Comparison of ENCODE assay signal across 15 cellular contexts in genomic region chr3:37864904-37865303, GRCh38. TPM values are rescaled to one million over a fixed set of nuclear protein-coding genes. Genes with fewer than 3 reads are reported as not detected.
DNase-seq lines count a peak whose midpoint lies in the region; TF ChIP-seq lines count a peak whose summit lies in the region.
"Had no signal": no experiment of that assay in that cellular context is flagged by ENCODE, and none has a peak within 500 bp of the region (broad histone marks: within the 10 kb centered on the region; RNA-seq: fewer than 3 reads in every experiment).

No MANE protein-coding gene starts in this region.

- POLR2A ChIA-PET in activated CD4-positive, alpha-beta memory T cell treated with anti-CD3 and anti-CD28 coated beads for 36 hours (lab: Charles Lee), result no interaction called here
- POLR2A ChIA-PET in activated CD4-positive, alpha-beta memory T cell treated with anti-CD3 and anti-CD28 coated beads, Interleukin-2, amount 10 ng/mL, durations not matched to agents 7 days and 5 days (lab: Charles Lee), result interaction anchor here (1.0 kb wide), 1 partner anchor 102 kb away, joined by 3 read pairs; no protein-coding TSS in a partner anchor

- H3K27ac Mint-ChIP-seq in activated CD4-positive, alpha-beta memory T cell treated with anti-CD3 and anti-CD28 coated beads for 36 hours, result no peak overlapping the region
- H3K27ac Mint-ChIP-seq in activated CD4-positive, alpha-beta memory T cell treated with anti-CD3 and anti-CD28 coated beads, Interleukin-2, amount 10 ng/mL, durations not matched to agents 7 days and 5 days, result no peak overlapping the region
- no peak overlapping the region for H3K27ac Mint-ChIP-seq in T-helper 2 cell treated with Interferon-gamma antibody and Interleukin-4, amounts not matched to agents 5 μg/mL and 100 μg/mL, for 36 hours
- H3K27ac Mint-ChIP-seq: activated naive CD8-positive, alpha-beta T cell treated with anti-CD3 and anti-CD28 coated beads, Interleukin-2, amount 10 ng/mL, durations not matched to agents 7 days and 5 days had no signal

- H3K9me3 Mint-ChIP-seq in activated CD4-positive, alpha-beta memory T cell treated with anti-CD3 and anti-CD28 coated beads for 36 hours, result no peaks in the 10 kb centered on the region
- H3K9me3 Mint-ChIP-seq in activated CD4-positive, alpha-beta memory T cell treated with anti-CD3 and anti-CD28 coated beads, Interleukin-2, amount 10 ng/mL, durations not matched to agents 7 days and 5 days, result no peaks in the 10 kb centered on the region
- H3K9me3 Mint-ChIP-seq in T-helper 2 cell treated with Interferon-gamma antibody and Interleukin-4, amounts not matched to agents 5 μg/mL and 100 μg/mL, for 36 hours, result peaks cover under 1% of the 10 kb centered on the region
- H3K9me3 Mint-ChIP-seq: activated naive CD8-positive, alpha-beta T cell treated with anti-CD3 and anti-CD28 coated beads, Interleukin-2, amount 10 ng/mL, durations not matched to agents 7 days and 5 days; central memory CD8-positive, alpha-beta T cell had no signal

- H3K27me3 Mint-ChIP-seq in activated CD4-positive, alpha-beta memory T cell treated with anti-CD3 and anti-CD28 coated beads for 36 hours, result peaks cover 19% of the 10 kb centered on the region
- H3K27me3 Mint-ChIP-seq in activated CD4-positive, alpha-beta memory T cell treated with anti-CD3 and anti-CD28 coated beads, Interleukin-2, amount 10 ng/mL, durations not matched to agents 7 days and 5 days, result peaks cover 61% of the 10 kb centered on the region
- peaks cover 31% of the 10 kb centered on the region for H3K27me3 Mint-ChIP-seq in T-helper 2 cell treated with Interferon-gamma antibody and Interleukin-4, amounts not matched to agents 5 μg/mL and 100 μg/mL, for 36 hours (ENCODE audit: low read depth)

- H3K36me3 Mint-ChIP-seq in activated CD4-positive, alpha-beta memory T cell treated with anti-CD3 and anti-CD28 coated beads for 36 hours, result no peaks in the 10 kb centered on the region
- H3K36me3 Mint-ChIP-seq in activated CD4-positive, alpha-beta memory T cell treated with anti-CD3 and anti-CD28 coated beads, Interleukin-2, amount 10 ng/mL, durations not matched to agents 7 days and 5 days (ENCODE audit: low read depth), result no peaks in the 10 kb centered on the region
- H3K36me3 Mint-ChIP-seq in T-helper 2 cell treated with Interferon-gamma antibody and Interleukin-4, amounts not matched to agents 5 μg/mL and 100 μg/mL, for 36 hours (ENCODE audit: low read depth), result peaks cover 1% of the 10 kb centered on the region
- H3K36me3 Mint-ChIP-seq: activated naive CD8-positive, alpha-beta T cell treated with anti-CD3 and anti-CD28 coated beads, Interleukin-2, amount 10 ng/mL, durations not matched to agents 7 days and 5 days had no signal

- CTCF ChIA-PET in activated CD4-positive, alpha-beta memory T cell treated with anti-CD3 and anti-CD28 coated beads for 36 hours (lab: Charles Lee), result interaction anchor here (3.0 kb wide), 1 partner anchor 10 kb away, joined by 17 read pairs; no protein-coding TSS in a partner anchor
- CTCF ChIA-PET in activated CD4-positive, alpha-beta memory T cell treated with anti-CD3 and anti-CD28 coated beads, Interleukin-2, amount 10 ng/mL, durations not matched to agents 7 days and 5 days (lab: Charles Lee), result interaction anchor here (1.3 kb wide), 1 partner anchor 10 kb away, joined by 8 read pairs; no protein-coding TSS in a partner anchor

- intact Hi-C loops in activated CD4-positive, alpha-beta memory T cell treated with anti-CD3 and anti-CD28 coated beads for 36 hours (cut with micrococcal nuclease), result no loop called here

- no peak overlapping the region for H3K4me3 Mint-ChIP-seq in activated CD4-positive, alpha-beta memory T cell treated with anti-CD3 and anti-CD28 coated beads for 36 hours
- no peak overlapping the region for H3K4me3 Mint-ChIP-seq in activated CD4-positive, alpha-beta memory T cell treated with anti-CD3 and anti-CD28 coated beads, Interleukin-2, amount 10 ng/mL, durations not matched to agents 7 days and 5 days
- H3K4me3 Mint-ChIP-seq in T-helper 2 cell treated with Interferon-gamma antibody and Interleukin-4, amounts not matched to agents 5 μg/mL and 100 μg/mL, for 36 hours, result no peak overlapping the region
- H3K4me3 Mint-ChIP-seq: activated naive CD8-positive, alpha-beta T cell treated with anti-CD3 and anti-CD28 coated beads, Interleukin-2, amount 10 ng/mL, durations not matched to agents 7 days and 5 days; central memory CD8-positive, alpha-beta T cell had no signal

- peak; percentile 18 for DNase-seq in activated CD4-positive, alpha-beta memory T cell treated with anti-CD3 and anti-CD28 coated beads for 36 hours
- DNase-seq in activated CD4-positive, alpha-beta memory T cell treated with anti-CD3 and anti-CD28 coated beads, Interleukin-2, amount 10 ng/mL, durations not matched to agents 7 days and 5 days, result no peak
- DNase-seq in GM20000 (ENCODE audit: low spot score), result peak; percentile 20
- DNase-seq in T-helper 2 cell treated with Interferon-gamma antibody and Interleukin-4, amounts not matched to agents 5 μg/mL and 100 μg/mL, for 36 hours (ENCODE audit: low spot score), result peak; percentile 27
- peak; percentile 41 for DNase-seq in putamen (ENCODE audit: low spot score)
- DNase-seq in T-helper 9 cell, result no peak
- DNase-seq in stimulated activated CD4-positive, alpha-beta T cell treated with anti-CD3 and anti-CD28 coated beads, Interleukin-15, amount 100 ng/mL, for 24 hours, result no peak
- no peak for DNase-seq in NCI-H146 (lab: John Stamatoyannopoulos, UW)
- DNase-seq: activated naive CD8-positive, alpha-beta T cell treated with anti-CD3 and anti-CD28 coated beads, Interleukin-2, amount 10 ng/mL, durations not matched to agents 7 days and 5 days; DMS 273 treated with DMSO at 0.1 percent for 48 hours; Karpas-422; NCI-H187 treated with DMSO at 0.1 percent for 48 hours; ovary; Right ventricle myocardium superior had no signal

- no peak for TF ChIP-seq CTCF in GM20000 (IDR thresholded peaks at IDR 0.05; ENCODE audit: extremely low read depth, missing control alignments)

- peaks cover 15% of the 10 kb centered on the region for H3K4me1 Mint-ChIP-seq in activated CD4-positive, alpha-beta memory T cell treated with anti-CD3 and anti-CD28 coated beads for 36 hours (ENCODE audit: low read depth)
- peaks cover 21% of the 10 kb centered on the region for H3K4me1 Mint-ChIP-seq in activated CD4-positive, alpha-beta memory T cell treated with anti-CD3 and anti-CD28 coated beads, Interleukin-2, amount 10 ng/mL, durations not matched to agents 7 days and 5 days
- peaks cover 27% of the 10 kb centered on the region for H3K4me1 Mint-ChIP-seq in T-helper 2 cell treated with Interferon-gamma antibody and Interleukin-4, amounts not matched to agents 5 μg/mL and 100 μg/mL, for 36 hours (ENCODE audit: low read depth)

RNA-seq across cellular contexts. Expression of gene CTDSPL, which starts 3.2 kb away (rescaled TPM):
- total RNA-seq in activated CD4-positive, alpha-beta memory T cell treated with anti-CD3 and anti-CD28 coated beads for 36 hours, result 1 to 10 TPM; 3.7 to 5.1 TPM
- total RNA-seq in activated CD4-positive, alpha-beta memory T cell treated with anti-CD3 and anti-CD28 coated beads, Interleukin-2, amount 10 ng/mL, durations not matched to agents 7 days and 5 days, result 1 to 10 TPM; 2.0 to 4.1 TPM

Comparison
In these comparisons a context has a peak if more than half of its experiments do, and no peak if none do; other contexts are left out.
1. DNase-seq: peak in activated CD4-positive, alpha-beta memory T cell treated with anti-CD3 and anti-CD28 coated beads for 36 hours (single experiment), GM20000 (single experiment), T-helper 2 cell treated with Interferon-gamma antibody and Interleukin-4, amounts not matched to agents 5 μg/mL and 100 μg/mL, for 36 hours (single experiment) and putamen (single experiment); none in activated CD4-positive, alpha-beta memory T cell treated with anti-CD3 and anti-CD28 coated beads, Interleukin-2, amount 10 ng/mL, durations not matched to agents 7 days and 5 days (single experiment), T-helper 9 cell (single experiment), stimulated activated CD4-positive, alpha-beta T cell treated with anti-CD3 and anti-CD28 coated beads, Interleukin-15, amount 100 ng/mL, for 24 hours (single experiment) and NCI-H146 (single experiment).